ENCODE assay signal across 29 cellular contexts in the genomic region with DNA sequence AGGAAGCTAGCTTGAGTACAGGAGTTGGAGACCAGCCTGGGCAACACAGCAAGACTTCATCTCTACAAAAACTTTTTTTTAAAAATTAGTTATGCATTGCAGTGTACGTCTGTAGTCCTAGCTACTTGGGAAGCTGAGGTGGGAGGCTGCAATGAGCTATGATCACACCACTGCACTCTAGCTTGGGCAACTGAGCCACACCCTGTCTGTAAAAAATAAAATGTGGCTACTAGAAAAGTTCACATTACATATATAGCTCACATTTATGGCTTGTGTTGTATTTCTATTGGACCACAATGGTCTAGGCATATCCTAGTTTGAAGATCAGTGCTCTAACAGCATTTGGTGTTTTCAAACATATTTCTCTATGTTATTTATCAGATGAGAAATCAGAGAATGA. TPM values are rescaled to one million over a fixed set of nuclear protein-coding genes. Genes with fewer than 3 reads are reported as not detected.
DNase-seq lines count a peak whose midpoint lies in the region; ATAC-seq and TF ChIP-seq lines count a peak whose summit lies in the region.
"Had no signal": no experiment of that assay in that cellular context is flagged by ENCODE, and none has a peak within 500 bp of the region (broad histone marks: within the 10 kb centered on the region; RNA-seq: fewer than 3 reads in every experiment).

No MANE protein-coding gene starts in this region.

- H3K4me3 Mint-ChIP-seq in osteocyte (ENCODE audit: unreplicated experiment), result no peak overlapping the region
- H3K4me3 Mint-ChIP-seq: B cell; CD14-positive monocyte; CD4-positive, alpha-beta memory T cell; CD4-positive, alpha-beta T cell; CD4-positive, CD25-positive, alpha-beta regulatory T cell; CD8-positive, alpha-beta memory T cell; CD8-positive, alpha-beta T cell had no signal

- H3K27me3 Mint-ChIP-seq in osteocyte (ENCODE audit: unreplicated experiment), result peaks cover 51% of the 10 kb centered on the region

- no peaks in the 10 kb centered on the region for H3K4me1 Mint-ChIP-seq in osteocyte (ENCODE audit: unreplicated experiment)
- H3K4me1 Mint-ChIP-seq: B cell; CD4-positive, alpha-beta memory T cell; CD4-positive, CD25-positive, alpha-beta regulatory T cell; CD8-positive, alpha-beta memory T cell had no signal

- H3K9me3 Mint-ChIP-seq in osteocyte (ENCODE audit: unreplicated experiment), result no peaks in the 10 kb centered on the region
- H3K9me3 Mint-ChIP-seq: CD4-positive, alpha-beta memory T cell; CD4-positive, alpha-beta T cell; CD8-positive, alpha-beta memory T cell; CD8-positive, alpha-beta T cell had no signal

- no peaks in the 10 kb centered on the region for H3K36me3 ChIP-seq in mucosa of descending colon (ENCODE audit: low read depth)
- H3K36me3 ChIP-seq: BE2C; BLaER1; BLaER1 treated with 17β-estradiol and CSF1 and Interleukin-3, amounts not matched to agents 10 nM and 100 nM had no signal

- no peaks in the 10 kb centered on the region for H3K4me1 ChIP-seq in mucosa of descending colon (ENCODE audit: low read depth)
- H3K4me1 ChIP-seq: A549, BE2C, BLaER1, Caco-2 had no signal

- no peak for DNase-seq in left colon
- DNase-seq in mucosa of descending colon, result peak in 1 of 3 donors; percentile 7
- DNase-seq in effector CD8-positive, alpha-beta T cell (lab: John Stamatoyannopoulos, UW), result no peak
- DNase-seq in osteocyte (ENCODE audit: extremely low spot score, unreplicated experiment), result no peak
- DNase-seq: 8988T; ACHN; AML-193; BE2C; C1 segment of cervical spinal cord; Caco-2; Calu3; CD4-positive, alpha-beta memory T cell; CD4-positive, alpha-beta T cell; CD4-positive, CD25-positive, alpha-beta regulatory T cell; CD8-positive, alpha-beta memory T cell; CD8-positive, alpha-beta T cell; COR-L47; DMS 273 treated with DMSO at 0.1 percent for 48 hours; DMS153; DMS53; DMS79; DMS79 treated with DMSO at 0.1 percent for 48 hours; DND-41; EL had no signal

- TF ChIP-seq CTCF in mucosa of descending colon (IDR thresholded peaks at IDR 0.05) (no peak), osteocyte (IDR thresholded peaks at IDR 0.05) (no peak)

- no peak overlapping the region for H3K4me3 ChIP-seq in mucosa of descending colon
- H3K4me3 ChIP-seq: A549; BLaER1; BLaER1 treated with 17β-estradiol and CSF1 and Interleukin-3, amounts not matched to agents 10 nM and 100 nM had no signal

- ATAC-seq in left colon, result peak; percentile 93
- ATAC-seq in mucosa of descending colon, result peak; percentile 55
- ATAC-seq: A549; CD8-positive, alpha-beta T cell had no signal

- no peaks in the 10 kb centered on the region for H3K36me3 Mint-ChIP-seq in osteocyte (ENCODE audit: unreplicated experiment)
- H3K36me3 Mint-ChIP-seq: CD14-positive monocyte; CD4-positive, alpha-beta memory T cell; CD4-positive, CD25-positive, alpha-beta regulatory T cell; CD8-positive, alpha-beta memory T cell; CD8-positive, alpha-beta T cell had no signal

- H3K9me3 ChIP-seq in mucosa of descending colon, result no peaks in the 10 kb centered on the region
- H3K9me3 ChIP-seq: A549; BE2C; BLaER1; BLaER1 treated with 17β-estradiol and CSF1 and Interleukin-3, amounts not matched to agents 10 nM and 100 nM; Caco-2 had no signal

- H3K27ac Mint-ChIP-seq in osteocyte (ENCODE audit: unreplicated experiment), result no peak overlapping the region
- H3K27ac Mint-ChIP-seq: B cell; CD14-positive monocyte; CD4-positive, alpha-beta memory T cell; CD4-positive, alpha-beta T cell; CD4-positive, CD25-positive, alpha-beta regulatory T cell; CD8-positive, alpha-beta memory T cell; CD8-positive, alpha-beta T cell had no signal

- intact Hi-C loops in left colon (cut with DNase I, micrococcal nuclease), result no loop called here
- intact Hi-C loops in mucosa of descending colon (cut with DNase I, micrococcal nuclease), result no loop called here

RNA-seq across cellular contexts. Expression of gene CPEB2, which starts 11.8 kb away (rescaled TPM):
- 10 to 100 TPM; 24.7 to 33.2 TPM for total RNA-seq in left colon
- 10 to 100 TPM; 25.5 to 47.9 (median 29.7) TPM for total RNA-seq in mucosa of descending colon
- 60.0 and 65.7 TPM in 2 replicates for total RNA-seq in osteocyte
